In the genomic region with DNA sequence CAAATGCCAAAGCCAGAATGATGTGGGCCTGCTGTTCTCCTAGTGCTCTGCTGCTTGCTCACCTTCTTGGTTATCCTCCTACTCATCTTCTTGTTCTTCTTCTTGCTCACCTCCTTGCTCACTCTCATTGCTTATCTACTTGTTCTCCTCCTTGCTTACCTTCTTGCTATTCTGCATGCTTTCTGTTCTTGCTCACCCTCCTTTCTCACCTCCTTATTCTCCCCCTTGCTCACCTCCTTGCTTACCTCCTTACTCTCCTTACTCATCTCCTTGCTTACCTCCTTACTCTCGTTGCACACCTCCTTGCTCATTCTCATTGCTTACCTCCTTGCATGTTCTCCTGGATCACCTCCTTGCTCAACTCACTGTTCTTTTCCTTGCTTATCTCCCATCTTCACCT, we compare ENCODE assay signal across 1 cellular context.
TF ChIP-seq lines count a peak whose summit lies in the region.

Gene OR14I1 (minus strand): TSS at position 53 of the 400 bp plus-strand sequence.

TF ChIP-seq in GM12878, 131 proteins besides CTCF, POLR2A, EP300 and RAD21 (continued from another document):
- TF ChIP-seq BCL3 (IDR thresholded peaks at IDR 0.05; ENCODE audit: borderline replicate concordance, insufficient read depth, low read depth, low read length, poor library complexity, severe bottlenecking) (peak; percentile 93), E2F4 (IDR thresholded peaks at IDR 0.05; ENCODE audit: low read depth, low read length) (no peak), NFYA (IDR thresholded peaks at IDR 0.05; ENCODE audit: borderline replicate concordance, low read depth, low read length) (no peak), TAF1 (IDR thresholded peaks at IDR 0.05; ENCODE audit: borderline replicate concordance, low read depth, low read length) (no peak), TCF3 (IDR thresholded peaks at IDR 0.05; ENCODE audit: borderline replicate concordance, insufficient read depth, low read depth, low read length) (no peak), ETV6 (conservative IDR thresholded peaks at IDR 0.05 in 1 of 2, IDR thresholded peaks at IDR 0.05 in 1 of 2; ENCODE audit: borderline replicate concordance in 1 of 2, low read depth in 1 of 2) (no peak), BCLAF1 (IDR thresholded peaks at IDR 0.05) (no peak), FOXK2 (IDR thresholded peaks at IDR 0.05) (no peak)
- TF ChIP-seq, protein P1, sequence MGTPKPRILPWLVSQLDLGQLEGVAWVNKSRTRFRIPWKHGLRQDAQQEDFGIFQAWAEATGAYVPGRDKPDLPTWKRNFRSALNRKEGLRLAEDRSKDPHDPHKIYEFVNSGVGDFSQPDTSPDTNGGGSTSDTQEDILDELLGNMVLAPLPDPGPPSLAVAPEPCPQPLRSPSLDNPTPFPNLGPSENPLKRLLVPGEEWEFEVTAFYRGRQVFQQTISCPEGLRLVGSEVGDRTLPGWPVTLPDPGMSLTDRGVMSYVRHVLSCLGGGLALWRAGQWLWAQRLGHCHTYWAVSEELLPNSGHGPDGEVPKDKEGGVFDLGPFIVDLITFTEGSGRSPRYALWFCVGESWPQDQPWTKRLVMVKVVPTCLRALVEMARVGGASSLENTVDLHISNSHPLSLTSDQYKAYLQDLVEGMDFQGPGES (IDR thresholded peaks at IDR 0.05): no peak
